In genomic region chr7:150451097-150451793, GRCh38 we compare ENCODE assay signal across 8 cellular contexts. TPM values are rescaled to one million over a fixed set of nuclear protein-coding genes. Genes with fewer than 3 reads are reported as not detected.
DNase-seq lines count a peak whose midpoint lies in the region; ATAC-seq lines count a peak whose summit lies in the region.

No MANE protein-coding gene starts in this region.

- H3K4me1 ChIP-seq in BLaER1, result peaks cover 72% of the 10 kb centered on the region
- H3K4me1 ChIP-seq in skeletal muscle tissue (ENCODE audit: control insufficient read depth in 3 of 3, insufficient read depth in 3 of 3, low read length in 3 of 3), result peaks cover 0 to 10% (median 4%) of the 10 kb centered on the region in 3 donors

- H3K27me3 ChIP-seq in BLaER1 (no peaks in the 10 kb centered on the region), skeletal muscle tissue (ENCODE audit: control insufficient read depth in 3 of 3, insufficient read depth in 3 of 3, low read length in 3 of 3) (peaks cover 17 to 18% (median 18%) of the 10 kb centered on the region in 3 donors)

- H3K27ac ChIP-seq in BLaER1 (peak overlapping the region; percentile 78), skeletal muscle tissue (ENCODE audit: low read depth, low read length) (peak overlapping the region; percentile 72)

- H3K4me2 ChIP-seq in BLaER1, result peak overlapping the region; percentile 96

- H3K9me3 ChIP-seq in BLaER1 (peaks cover 7% of the 10 kb centered on the region), skeletal muscle tissue (ENCODE audit: control insufficient read depth in 3 of 3, low read length in 3 of 3) (peaks cover 0 to 2% (median 0%) of the 10 kb centered on the region in 3 donors)

- H3K4me3 ChIP-seq in BLaER1, result peak overlapping the region; percentile 60
- H3K4me3 ChIP-seq in skeletal muscle tissue (ENCODE audit: low read length in 3 of 3), result peak overlapping the region; percentile 68 to 79 (median 74)

- H4K20me1 ChIP-seq in BLaER1, result peaks cover 8% of the 10 kb centered on the region; the same call in 1 of the 2 replicates

- H3K36me3 ChIP-seq in BLaER1 (no peaks in the 10 kb centered on the region), skeletal muscle tissue (ENCODE audit: control insufficient read depth in 3 of 3, insufficient read depth in 3 of 3, low read length in 3 of 3) (no peaks in the 10 kb centered on the region)

- ATAC-seq in HG02610 (IDR thresholded peaks at IDR 0.05; ENCODE audit: unreplicated experiment), result peak; percentile 51
- ATAC-seq in esophagus mucosa, result peak; percentile 39
- ATAC-seq in HG03520 (IDR thresholded peaks at IDR 0.05; ENCODE audit: unreplicated experiment), result no peak

- H3K9ac ChIP-seq in BLaER1, result peak overlapping the region; percentile 54; the same call in 1 of the 2 replicates
- H3K9ac ChIP-seq in skeletal muscle tissue (ENCODE audit: low read depth in 1 of 3, low read length in 3 of 3), result peak overlapping the region; percentile 58 to 82 (median 79)

- DNase-seq in activated CD4-positive, alpha-beta T cell treated with anti-CD3 and anti-CD28 coated beads, Interleukin-2, amount 50 U/mL, for 1 hour, result peak; percentile 69
- DNase-seq in NCI-H1436 treated with DMSO at 0.1 percent for 48 hours (lab: John Stamatoyannopoulos, UW) (no peak), RKO (ENCODE audit: low spot score) (no peak)

RNA-seq across cellular contexts. Expression of gene GIMAP8, which starts 0.8 kb away (rescaled TPM):
- total RNA-seq in esophagus mucosa (1.6 TPM), skeletal muscle tissue (12.0 TPM)
